20 cellular contexts compared by ENCODE assay signal in genomic region chr5:153267506-153267905, GRCh38.
DNase-seq lines count a peak whose midpoint lies in the region; TF ChIP-seq lines count a peak whose summit lies in the region.
"Had no signal": no experiment of that assay in that cellular context is flagged by ENCODE, and none has a peak within 500 bp of the region (broad histone marks: within the 10 kb centered on the region; RNA-seq: fewer than 3 reads in every experiment).

No MANE protein-coding gene starts in this region.

- DNase-seq in A172 (ENCODE audit: low spot score), result peak; percentile 52
- peak; percentile 20 for DNase-seq in NCI-H226
- DNase-seq in epithelial cell of esophagus (ENCODE audit: low read depth), result peak; percentile 96
- DNase-seq in kidney tubule cell (ENCODE audit: low spot score), result peak; percentile 23
- DNase-seq in stimulated activated CD8-positive, alpha-beta memory T cell treated with anti-CD3 and anti-CD28 coated beads, Interleukin-4, amount 100 ng/mL, for 48 hours, result no peak
- no peak for DNase-seq in activated CD4-positive, alpha-beta T cell treated with anti-CD3 and anti-CD28 coated beads for 48 hours
- no peak for DNase-seq in SJCRH30
- DNase-seq in iPS-NIHi11 (ENCODE audit: low spot score), result no peak
- DNase-seq: BE2C; CD4-positive, CD25-positive, alpha-beta regulatory T cell; COR-L47; DMS 273 treated with DMSO at 0.1 percent for 48 hours; GDM1; GM23248; KBM-7; MV-4-11; NCI-H1417 treated with DMSO at 0.1 percent for 48 hours; NCI-H187 treated with DMSO at 0.1 percent for 48 hours; NCI-H2227 treated with DMSO at 0.1 percent for 48 hours; NCI-H524 had no signal

- H3K36me3 ChIP-seq in SJCRH30, result no peaks in the 10 kb centered on the region
- H3K36me3 ChIP-seq: BE2C had no signal

- TF ChIP-seq CTCF in epithelial cell of esophagus (IDR thresholded peaks at IDR 0.05; ENCODE audit: insufficient read depth, low read depth, low read length, missing control alignments), result no peak

- H3K9me3 ChIP-seq in SJCRH30 (replicated peaks), result no peaks in the 10 kb centered on the region
- H3K9me3 ChIP-seq: BE2C had no signal

- H3K27me3 ChIP-seq in SJCRH30, result no peaks in the 10 kb centered on the region
- H3K27me3 ChIP-seq: BE2C had no signal

- no peak overlapping the region for H3K4me3 ChIP-seq in epithelial cell of esophagus (ENCODE audit: low read length)
- no peak overlapping the region for H3K4me3 ChIP-seq in SJCRH30
- H3K4me3 ChIP-seq: GM23248 had no signal

- no peak overlapping the region for H3K27ac ChIP-seq in SJCRH30
- H3K27ac ChIP-seq: GM23248 had no signal

- no peaks in the 10 kb centered on the region for H3K4me1 ChIP-seq in SJCRH30
- H3K4me1 ChIP-seq: BE2C had no signal

Comparison
In these comparisons a context has a peak if more than half of its experiments do, and no peak if none do; other contexts are left out.
1. DNase-seq: peak in A172 (single experiment), NCI-H226 (single experiment), epithelial cell of esophagus (single experiment) and kidney tubule cell (single experiment); none in stimulated activated CD8-positive, alpha-beta memory T cell treated with anti-CD3 and anti-CD28 coated beads, Interleukin-4, amount 100 ng/mL, for 48 hours (single experiment), activated CD4-positive, alpha-beta T cell treated with anti-CD3 and anti-CD28 coated beads for 48 hours (single experiment), SJCRH30 (0 of 2) and iPS-NIHi11 (single experiment).